In genomic region chr3:192655627-192656026, GRCh38 we compare ENCODE assay signal across 21 cellular contexts.
"Had no signal": no experiment of that assay in that cellular context is flagged by ENCODE, and none has a peak within 500 bp of the region (broad histone marks: within the 10 kb centered on the region; RNA-seq: fewer than 3 reads in every experiment).

No MANE protein-coding gene starts in this region.

- H3K36me3 ChIP-seq: esophagus squamous epithelium, left lung, lower lobe of right lung, ovary, stomach, thyroid gland had no signal

- H3K4me1 ChIP-seq: esophagus squamous epithelium, left lung, lower lobe of right lung, psoas muscle, stomach, thyroid gland had no signal

- ATAC-seq: effector memory CD8-positive, alpha-beta T cell; left lung; natural killer cell; psoas muscle; sciatic nerve; stimulated activated effector memory CD8-positive, alpha-beta T cell treated with anti-CD3 and anti-CD28 coated beads, Interleukin-12 subunit alpha, Interleukin-12 subunit beta, amount 100 ng/mL, for 72 hours had no signal

- H3K4me3 ChIP-seq: esophagus squamous epithelium, left lung, lower lobe of right lung, ovary, psoas muscle, smooth muscle cell, stomach, thyroid gland had no signal

- H3K9me3 ChIP-seq: esophagus squamous epithelium, left lung, lower lobe of right lung, ovary, psoas muscle, stomach, thyroid gland had no signal

- H3K27me3 ChIP-seq: esophagus squamous epithelium, left lung, ovary, stomach, thyroid gland had no signal

- DNase-seq: cerebellar nuclear complex; cortex of kidney; effector memory CD8-positive, alpha-beta T cell; esophagus squamous epithelium; foreskin melanocyte; glutamatergic neuron; left lung; lower lobe of right lung; natural killer cell; occipital lobe; ovary; posterior cingulate gyrus; psoas muscle; stimulated activated CD4-positive, alpha-beta T cell treated with anti-CD3 and anti-CD28 coated beads, Interleukin-2, amount 100 ng/mL, for 24 hours; stimulated activated CD4-positive, alpha-beta T cell treated with anti-CD3 and anti-CD28 coated beads, Interleukin-4, amount 100 ng/mL, for 24 hours; stimulated activated naive CD4-positive, alpha-beta T cell treated with Interleukin-2 at 50 U/mL for 16 hours; stomach; thyroid gland had no signal

- H3K4me2 ChIP-seq: smooth muscle cell had no signal

- H3K27ac ChIP-seq: esophagus squamous epithelium, left lung, lower lobe of right lung, ovary, psoas muscle, stomach, thyroid gland had no signal
